In the genomic region with DNA sequence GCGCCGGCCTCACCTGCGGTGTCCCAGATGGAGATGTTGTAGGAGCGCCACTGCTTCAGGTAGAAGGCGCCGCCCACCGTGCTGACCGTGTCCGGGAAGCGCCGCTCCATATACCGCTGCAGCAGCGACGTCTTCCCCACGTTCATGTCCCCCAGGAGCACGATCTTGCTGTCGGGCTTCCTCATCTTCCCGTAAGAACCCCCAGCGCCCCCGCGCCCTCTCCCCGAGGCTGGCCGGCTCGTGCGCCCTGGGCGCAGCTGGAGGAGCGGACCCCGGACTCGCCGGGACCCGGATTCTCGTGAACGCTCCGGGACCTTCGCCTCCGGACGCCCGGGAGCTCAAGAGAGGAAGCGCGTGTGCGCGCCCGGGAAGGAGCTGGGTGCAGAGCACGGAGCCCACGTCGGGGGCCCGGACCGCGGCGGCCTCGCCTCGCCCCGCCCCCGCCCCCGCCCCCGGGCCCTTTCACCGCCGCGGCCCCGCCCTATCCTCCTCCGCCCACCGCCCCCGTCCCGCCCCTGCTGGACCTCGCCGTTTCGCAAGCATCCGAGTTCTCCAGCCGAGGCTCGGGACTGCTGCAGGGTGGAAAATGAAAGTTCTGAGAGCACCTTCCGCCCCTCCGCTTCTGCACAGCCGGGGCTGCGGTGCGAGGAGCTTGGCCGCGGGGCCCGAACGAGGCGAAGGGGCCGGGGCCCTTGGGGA, we compare ENCODE assay signal across 1 cellular context.
A peak's percentile ranks its signal among the peaks of the same experiment; 100 is the strongest.
TF ChIP-seq lines count a peak whose summit lies in the region.

A gene with protein sequence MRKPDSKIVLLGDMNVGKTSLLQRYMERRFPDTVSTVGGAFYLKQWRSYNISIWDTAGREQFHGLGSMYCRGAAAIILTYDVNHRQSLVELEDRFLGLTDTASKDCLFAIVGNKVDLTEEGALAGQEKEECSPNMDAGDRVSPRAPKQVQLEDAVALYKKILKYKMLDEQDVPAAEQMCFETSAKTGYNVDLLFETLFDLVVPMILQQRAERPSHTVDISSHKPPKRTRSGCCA (minus strand): TSS at position 388 of the 699 bp plus-strand sequence. CDS start 203 bp downstream, at position 185.

TF ChIP-seq in HepG2, 621 proteins besides CTCF, POLR2A, EP300 and RAD21 (continued from another document and continues in another):
- TF ChIP-seq PRDM10 (CRISPR knock-in tag; IDR thresholded peaks at IDR 0.05; ENCODE audit: low read depth) (no peak), MYC (CRISPR knock-in tag; IDR thresholded peaks at IDR 0.05; ENCODE audit: borderline replicate concordance) (peak; percentile 73; the same call in 1 of the 2 replicates), ZNF83 (CRISPR knock-in tag; IDR thresholded peaks at IDR 0.05; ENCODE audit: borderline replicate concordance) (no peak), ZFX (CRISPR knock-in tag; IDR thresholded peaks at IDR 0.05; ENCODE audit: low read depth) (peak; percentile 31; the same call in 1 of the 2 replicates), ZNF329 (CRISPR knock-in tag; IDR thresholded peaks at IDR 0.05; ENCODE audit: low read depth) (0 out of 2 replicates have a peak, but pooled peaks have one; percentile 36), CBX2 (IDR thresholded peaks at IDR 0.05; ENCODE audit: low read depth, low read length) (no peak), CBX2 (CRISPR knock-in tag; IDR thresholded peaks at IDR 0.05; ENCODE audit: low read depth) (no peak), CBFB (CRISPR knock-in tag; IDR thresholded peaks at IDR 0.05) (0 out of 2 replicates have a peak, but pooled peaks have one; percentile 14), NFE2L2 (IDR thresholded peaks at IDR 0.05; ENCODE audit: low read length) (no peak), ZNF230 (CRISPR knock-in tag; IDR thresholded peaks at IDR 0.05) (peak; percentile 50; the same call in 1 of the 2 replicates), NRL (CRISPR knock-in tag; IDR thresholded peaks at IDR 0.05; ENCODE audit: borderline replicate concordance) (peak; percentile 88; the same call in 1 of the 2 replicates), HMG20B (CRISPR knock-in tag; conservative IDR thresholded peaks at IDR 0.05) (0 out of 2 replicates have a peak, but pooled peaks have one; percentile 19), TCF12 (IDR thresholded peaks at IDR 0.05) (no peak), TCF12 (CRISPR knock-in tag; IDR thresholded peaks at IDR 0.05) (0 out of 2 replicates have a peak, but pooled peaks have one; percentile 18), SP1 (IDR thresholded peaks at IDR 0.05) (no peak), SP1 (CRISPR knock-in tag; IDR thresholded peaks at IDR 0.05) (peak; percentile 72), HES4 (CRISPR knock-in tag; IDR thresholded peaks at IDR 0.05; ENCODE audit: borderline replicate concordance) (no peak), HNRNPLL (IDR thresholded peaks at IDR 0.05; ENCODE audit: low read depth, low read length, poor library complexity, severe bottlenecking) (peak; percentile 67), NR2C2 (CRISPR knock-in tag; IDR thresholded peaks at IDR 0.05; ENCODE audit: borderline replicate concordance) (0 out of 2 replicates have a peak, but pooled peaks have one; percentile 28), MTA1 (CRISPR knock-in tag; IDR thresholded peaks at IDR 0.05; ENCODE audit: borderline replicate concordance) (peak; percentile 51; the same call in 1 of the 2 replicates), ZNF660 (CRISPR knock-in tag; IDR thresholded peaks at IDR 0.05; ENCODE audit: borderline replicate concordance, low read depth) (no peak), ZBTB7B (CRISPR knock-in tag; IDR thresholded peaks at IDR 0.05) (peak; percentile 47; the same call in 1 of the 2 replicates), MBD4 (IDR thresholded peaks at IDR 0.05; ENCODE audit: borderline replicate concordance, low read length) (no peak), ZNF264 (CRISPR knock-in tag; IDR thresholded peaks at IDR 0.05) (peak; percentile 15; the same call in 1 of the 2 replicates), ZBTB49 (CRISPR knock-in tag; IDR thresholded peaks at IDR 0.05; ENCODE audit: borderline replicate concordance) (no peak), MEIS1 (CRISPR knock-in tag; IDR thresholded peaks at IDR 0.05; ENCODE audit: borderline replicate concordance) (0 out of 2 replicates have a peak, but pooled peaks have one; percentile 47), FOXO1 (CRISPR knock-in tag; IDR thresholded peaks at IDR 0.05) (0 out of 2 replicates have a peak, but pooled peaks have one; percentile 57), ELF3 (CRISPR knock-in tag; IDR thresholded peaks at IDR 0.05) (peak; percentile 51; the same call in 1 of the 2 replicates)
- TF ChIP-seq, protein P1, sequence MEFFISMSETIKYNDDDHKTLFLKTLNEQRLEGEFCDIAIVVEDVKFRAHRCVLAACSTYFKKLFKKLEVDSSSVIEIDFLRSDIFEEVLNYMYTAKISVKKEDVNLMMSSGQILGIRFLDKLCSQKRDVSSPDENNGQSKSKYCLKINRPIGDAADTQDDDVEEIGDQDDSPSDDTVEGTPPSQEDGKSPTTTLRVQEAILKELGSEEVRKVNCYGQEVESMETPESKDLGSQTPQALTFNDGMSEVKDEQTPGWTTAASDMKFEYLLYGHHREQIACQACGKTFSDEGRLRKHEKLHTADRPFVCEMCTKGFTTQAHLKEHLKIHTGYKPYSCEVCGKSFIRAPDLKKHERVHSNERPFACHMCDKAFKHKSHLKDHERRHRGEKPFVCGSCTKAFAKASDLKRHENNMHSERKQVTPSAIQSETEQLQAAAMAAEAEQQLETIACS (CRISPR knock-in tag; IDR thresholded peaks at IDR 0.05): peak; percentile 80
- TF ChIP-seq, protein P2, sequence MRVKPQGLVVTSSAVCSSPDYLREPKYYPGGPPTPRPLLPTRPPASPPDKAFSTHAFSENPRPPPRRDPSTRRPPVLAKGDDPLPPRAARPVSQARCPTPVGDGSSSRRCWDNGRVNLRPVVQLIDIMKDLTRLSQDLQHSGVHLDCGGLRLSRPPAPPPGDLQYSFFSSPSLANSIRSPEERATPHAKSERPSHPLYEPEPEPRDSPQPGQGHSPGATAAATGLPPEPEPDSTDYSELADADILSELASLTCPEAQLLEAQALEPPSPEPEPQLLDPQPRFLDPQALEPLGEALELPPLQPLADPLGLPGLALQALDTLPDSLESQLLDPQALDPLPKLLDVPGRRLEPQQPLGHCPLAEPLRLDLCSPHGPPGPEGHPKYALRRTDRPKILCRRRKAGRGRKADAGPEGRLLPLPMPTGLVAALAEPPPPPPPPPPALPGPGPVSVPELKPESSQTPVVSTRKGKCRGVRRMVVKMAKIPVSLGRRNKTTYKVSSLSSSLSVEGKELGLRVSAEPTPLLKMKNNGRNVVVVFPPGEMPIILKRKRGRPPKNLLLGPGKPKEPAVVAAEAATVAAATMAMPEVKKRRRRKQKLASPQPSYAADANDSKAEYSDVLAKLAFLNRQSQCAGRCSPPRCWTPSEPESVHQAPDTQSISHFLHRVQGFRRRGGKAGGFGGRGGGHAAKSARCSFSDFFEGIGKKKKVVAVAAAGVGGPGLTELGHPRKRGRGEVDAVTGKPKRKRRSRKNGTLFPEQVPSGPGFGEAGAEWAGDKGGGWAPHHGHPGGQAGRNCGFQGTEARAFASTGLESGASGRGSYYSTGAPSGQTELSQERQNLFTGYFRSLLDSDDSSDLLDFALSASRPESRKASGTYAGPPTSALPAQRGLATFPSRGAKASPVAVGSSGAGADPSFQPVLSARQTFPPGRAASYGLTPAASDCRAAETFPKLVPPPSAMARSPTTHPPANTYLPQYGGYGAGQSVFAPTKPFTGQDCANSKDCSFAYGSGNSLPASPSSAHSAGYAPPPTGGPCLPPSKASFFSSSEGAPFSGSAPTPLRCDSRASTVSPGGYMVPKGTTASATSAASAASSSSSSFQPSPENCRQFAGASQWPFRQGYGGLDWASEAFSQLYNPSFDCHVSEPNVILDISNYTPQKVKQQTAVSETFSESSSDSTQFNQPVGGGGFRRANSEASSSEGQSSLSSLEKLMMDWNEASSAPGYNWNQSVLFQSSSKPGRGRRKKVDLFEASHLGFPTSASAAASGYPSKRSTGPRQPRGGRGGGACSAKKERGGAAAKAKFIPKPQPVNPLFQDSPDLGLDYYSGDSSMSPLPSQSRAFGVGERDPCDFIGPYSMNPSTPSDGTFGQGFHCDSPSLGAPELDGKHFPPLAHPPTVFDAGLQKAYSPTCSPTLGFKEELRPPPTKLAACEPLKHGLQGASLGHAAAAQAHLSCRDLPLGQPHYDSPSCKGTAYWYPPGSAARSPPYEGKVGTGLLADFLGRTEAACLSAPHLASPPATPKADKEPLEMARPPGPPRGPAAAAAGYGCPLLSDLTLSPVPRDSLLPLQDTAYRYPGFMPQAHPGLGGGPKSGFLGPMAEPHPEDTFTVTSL (CRISPR knock-in tag; IDR thresholded peaks at IDR 0.05; ENCODE audit: borderline replicate concordance): 0 out of 2 replicates have a peak, but pooled peaks have one; percentile 25
- TF ChIP-seq, protein P3, sequence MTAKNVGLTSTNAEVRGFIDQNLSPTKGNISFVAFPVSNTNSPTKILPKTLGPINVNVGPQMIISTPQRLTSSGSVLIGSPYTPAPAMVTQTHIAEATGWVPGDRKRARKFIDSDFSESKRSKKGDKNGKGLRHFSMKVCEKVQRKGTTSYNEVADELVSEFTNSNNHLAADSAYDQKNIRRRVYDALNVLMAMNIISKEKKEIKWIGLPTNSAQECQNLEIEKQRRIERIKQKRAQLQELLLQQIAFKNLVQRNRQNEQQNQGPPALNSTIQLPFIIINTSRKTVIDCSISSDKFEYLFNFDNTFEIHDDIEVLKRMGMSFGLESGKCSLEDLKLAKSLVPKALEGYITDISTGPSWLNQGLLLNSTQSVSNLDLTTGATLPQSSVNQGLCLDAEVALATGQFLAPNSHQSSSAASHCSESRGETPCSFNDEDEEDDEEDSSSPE (CRISPR knock-in tag; IDR thresholded peaks at IDR 0.05): peak; percentile 39
- TF ChIP-seq, protein P4, sequence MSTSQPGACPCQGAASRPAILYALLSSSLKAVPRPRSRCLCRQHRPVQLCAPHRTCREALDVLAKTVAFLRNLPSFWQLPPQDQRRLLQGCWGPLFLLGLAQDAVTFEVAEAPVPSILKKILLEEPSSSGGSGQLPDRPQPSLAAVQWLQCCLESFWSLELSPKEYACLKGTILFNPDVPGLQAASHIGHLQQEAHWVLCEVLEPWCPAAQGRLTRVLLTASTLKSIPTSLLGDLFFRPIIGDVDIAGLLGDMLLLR (CRISPR knock-in tag; IDR thresholded peaks at IDR 0.05): no peak; the same call in 1 of the 2 replicates
- TF ChIP-seq, protein P5, sequence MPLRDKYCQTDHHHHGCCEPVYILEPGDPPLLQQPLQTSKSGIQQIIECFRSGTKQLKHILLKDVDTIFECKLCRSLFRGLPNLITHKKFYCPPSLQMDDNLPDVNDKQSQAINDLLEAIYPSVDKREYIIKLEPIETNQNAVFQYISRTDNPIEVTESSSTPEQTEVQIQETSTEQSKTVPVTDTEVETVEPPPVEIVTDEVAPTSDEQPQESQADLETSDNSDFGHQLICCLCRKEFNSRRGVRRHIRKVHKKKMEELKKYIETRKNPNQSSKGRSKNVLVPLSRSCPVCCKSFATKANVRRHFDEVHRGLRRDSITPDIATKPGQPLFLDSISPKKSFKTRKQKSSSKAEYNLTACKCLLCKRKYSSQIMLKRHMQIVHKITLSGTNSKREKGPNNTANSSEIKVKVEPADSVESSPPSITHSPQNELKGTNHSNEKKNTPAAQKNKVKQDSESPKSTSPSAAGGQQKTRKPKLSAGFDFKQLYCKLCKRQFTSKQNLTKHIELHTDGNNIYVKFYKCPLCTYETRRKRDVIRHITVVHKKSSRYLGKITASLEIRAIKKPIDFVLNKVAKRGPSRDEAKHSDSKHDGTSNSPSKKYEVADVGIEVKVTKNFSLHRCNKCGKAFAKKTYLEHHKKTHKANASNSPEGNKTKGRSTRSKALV (CRISPR knock-in tag; IDR thresholded peaks at IDR 0.05): peak; percentile 100
- TF ChIP-seq, protein P6, sequence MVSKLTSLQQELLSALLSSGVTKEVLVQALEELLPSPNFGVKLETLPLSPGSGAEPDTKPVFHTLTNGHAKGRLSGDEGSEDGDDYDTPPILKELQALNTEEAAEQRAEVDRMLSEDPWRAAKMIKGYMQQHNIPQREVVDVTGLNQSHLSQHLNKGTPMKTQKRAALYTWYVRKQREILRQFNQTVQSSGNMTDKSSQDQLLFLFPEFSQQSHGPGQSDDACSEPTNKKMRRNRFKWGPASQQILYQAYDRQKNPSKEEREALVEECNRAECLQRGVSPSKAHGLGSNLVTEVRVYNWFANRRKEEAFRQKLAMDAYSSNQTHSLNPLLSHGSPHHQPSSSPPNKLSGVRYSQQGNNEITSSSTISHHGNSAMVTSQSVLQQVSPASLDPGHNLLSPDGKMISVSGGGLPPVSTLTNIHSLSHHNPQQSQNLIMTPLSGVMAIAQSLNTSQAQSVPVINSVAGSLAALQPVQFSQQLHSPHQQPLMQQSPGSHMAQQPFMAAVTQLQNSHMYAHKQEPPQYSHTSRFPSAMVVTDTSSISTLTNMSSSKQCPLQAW (CRISPR knock-in tag; IDR thresholded peaks at IDR 0.05): 0 out of 2 replicates have a peak, but pooled peaks have one; percentile 12
